Comparison of ENCODE assay signal across 9 cellular contexts in genomic region chr1:156337052-156337887, GRCh38. TPM values are rescaled to one million over a fixed set of nuclear protein-coding genes. Genes with fewer than 3 reads are reported as not detected.
DNase-seq lines count a peak whose midpoint lies in the region; ATAC-seq and TF ChIP-seq lines count a peak whose summit lies in the region.
"Had no signal": no experiment of that assay in that cellular context is flagged by ENCODE, and none has a peak within 500 bp of the region (broad histone marks: within the 10 kb centered on the region; RNA-seq: fewer than 3 reads in every experiment).

No MANE protein-coding gene starts in this region.

- H3K27me3 ChIP-seq in AG04450 (ENCODE audit: control insufficient read depth, insufficient read depth, low read length) (no peaks in the 10 kb centered on the region), HUES64 (ENCODE audit: insufficient read depth, low read length) (no peaks in the 10 kb centered on the region), upper lobe of right lung (no peaks in the 10 kb centered on the region)

- H3K27ac ChIP-seq in AG04450 (ENCODE audit: low read depth, low read length) (no peak overlapping the region), HUES64 (ENCODE audit: low read depth, low read length) (peak overlapping the region; percentile 50; the same call in 1 of the 2 replicates), upper lobe of right lung (peak overlapping the region; percentile 70)

- H3K27ac Mint-ChIP-seq in brain, result peak overlapping the region; percentile 96 to 99 (median 98)

- H3K4me3 Mint-ChIP-seq in brain, result peak overlapping the region; percentile 98 to 100 (median 99)

- H3K4me1 ChIP-seq in HUES64 (ENCODE audit: insufficient read depth, low read length) (no peaks in the 10 kb centered on the region), upper lobe of right lung (peaks cover 12% of the 10 kb centered on the region)

- CTCF ChIA-PET in AG04450 (lab: Charles Lee), result interaction anchor here (0.6 to 2.2 kb wide), 7 partner anchors 16 to 112 kb away, joined by 3 to 11 read pairs (median 3); no protein-coding TSS in a partner anchor

- POLR2A ChIA-PET in AG04450 (lab: Yijun Ruan, JAX), result interaction anchor here (1.2 kb wide), 1 partner anchor 14 kb away, joined by 6 read pairs; no protein-coding TSS in a partner anchor

- DNase-seq in AG04450 (ENCODE audit: low read depth, low spot score) (no peak), lung microvascular endothelial cell (ENCODE audit: low read depth in 2 of 2) (peak; percentile 14), upper lobe of right lung (no peak), NCI-H226 (no peak), sciatic nerve (ENCODE audit: low spot score) (no peak)

- H3K36me3 ChIP-seq in HUES64 (ENCODE audit: insufficient read depth, low read length) (peaks cover 40% of the 10 kb centered on the region), upper lobe of right lung (peaks cover 35% of the 10 kb centered on the region)

- WGBS in HUES64, result 11% methylated on average over 34 of the region's 34 CpGs

- no peak for ATAC-seq in upper lobe of right lung
- no peak for ATAC-seq in HG02588 (IDR thresholded peaks at IDR 0.05; ENCODE audit: unreplicated experiment)
- no peak for ATAC-seq in sciatic nerve

- peaks cover 39% of the 10 kb centered on the region for H3K4me1 Mint-ChIP-seq in brain

- H3K9me3 ChIP-seq in AG04450 (ENCODE audit: control insufficient read depth, insufficient read depth, low read length) (peaks cover 3% of the 10 kb centered on the region; the same call in 1 of the 2 replicates), HUES64 (ENCODE audit: insufficient read depth, low read depth, low read length) (no peaks in the 10 kb centered on the region), upper lobe of right lung (no peaks in the 10 kb centered on the region)

- H3K9me3 Mint-ChIP-seq in brain, result peaks cover 0 to 17% (median 5%) of the 10 kb centered on the region in 5 experiments

- intact Hi-C loops in upper lobe of right lung (cut with DNase I) (no loop called here), sciatic nerve (cut with DNase I) (no loop called here)

- TF ChIP-seq CTCF in AG04450 (IDR thresholded peaks at IDR 0.05; ENCODE audit: low read depth, low read length) (no peak), brain (conservative IDR thresholded peaks at IDR 0.05) (no peak), upper lobe of right lung (IDR thresholded peaks at IDR 0.05) (no peak)

- H3K36me3 Mint-ChIP-seq in brain, result peaks cover 49% of the 10 kb centered on the region

- peak overlapping the region; percentile 78 for H3K9ac ChIP-seq in HUES64 (ENCODE audit: low read depth, low read length)

- peak overlapping the region; percentile 98 for H3K4me3 ChIP-seq in AG04450 (ENCODE audit: low read depth, low read length)
- H3K4me3 ChIP-seq in HUES64 (ENCODE audit: low read length), result peak overlapping the region; percentile 81
- H3K4me3 ChIP-seq in upper lobe of right lung, result peak overlapping the region; percentile 96

- no peaks in the 10 kb centered on the region for H3K27me3 Mint-ChIP-seq in brain

RNA-seq across cellular contexts. Expression of gene CCT3, which starts 0.8 kb away (rescaled TPM):
- polyA plus RNA-seq in AG04450 (2011; rRNA removed) (314 and 359 TPM in 2 replicates), brain (ENCODE audit: insufficient read depth, low read depth, low replicate concordance) (378 TPM)
- polyA minus RNA-seq in AG04450 (2011; rRNA and poly(A)+ RNA removed), result 292 and 314 TPM in 2 replicates
- 366 TPM for polyA plus RNA-seq in HUES64 (2013, experiment 1 of 2)
- polyA plus RNA-seq in HUES64 (2013, experiment 2 of 2), result 331 TPM
- total RNA-seq in lung microvascular endothelial cell (374 and 548 TPM in 2 replicates), upper lobe of right lung (120 TPM), sciatic nerve (98.6 TPM)

RNA-seq across cellular contexts. Expression of gene TSACC, which starts 1.1 kb away (rescaled TPM):
- polyA plus RNA-seq in AG04450 (2011; rRNA removed), result 0.27 and 0.48 TPM in 2 replicates
- not detected in 2 replicates for polyA minus RNA-seq in AG04450 (2011; rRNA and poly(A)+ RNA removed)
- 2.0 TPM for polyA plus RNA-seq in HUES64 (2013, experiment 1 of 2)
- polyA plus RNA-seq in HUES64 (2013, experiment 2 of 2), result 2.3 TPM
- polyA plus RNA-seq in brain (ENCODE audit: insufficient read depth, low read depth, low replicate concordance), result not detected
- 0.22 TPM in 1 of 2 replicates, not detected in the other for total RNA-seq in lung microvascular endothelial cell
- not detected for total RNA-seq in upper lobe of right lung
- total RNA-seq in sciatic nerve, result not detected
- total RNA-seq: pulmonary artery endothelial cell had no signal

RNA-seq across cellular contexts. Expression of gene RHBG, which starts 31.7 kb away (rescaled TPM):
- polyA plus RNA-seq in AG04450 (2011; rRNA removed), result not detected in 2 replicates
- not detected in 2 replicates for polyA minus RNA-seq in AG04450 (2011; rRNA and poly(A)+ RNA removed)
- polyA plus RNA-seq in HUES64 (2013, experiment 1 of 2), result 0.35 TPM
- polyA plus RNA-seq in HUES64 (2013, experiment 2 of 2), result 0.70 TPM
- polyA plus RNA-seq in brain (ENCODE audit: insufficient read depth, low read depth, low replicate concordance), result not detected
- total RNA-seq in lung microvascular endothelial cell, result not detected in 2 replicates
- not detected for total RNA-seq in upper lobe of right lung
- total RNA-seq in sciatic nerve, result not detected
- total RNA-seq: pulmonary artery endothelial cell had no signal

RNA-seq across cellular contexts. Expression of gene VHLL, which starts 38.2 kb away (rescaled TPM):
- polyA plus RNA-seq in AG04450 (2011; rRNA removed) (not detected in 2 replicates), brain (ENCODE audit: insufficient read depth, low read depth, low replicate concordance) (not detected)
- not detected in 2 replicates for polyA minus RNA-seq in AG04450 (2011; rRNA and poly(A)+ RNA removed)
- not detected for polyA plus RNA-seq in HUES64 (2013, experiment 1 of 2)
- not detected for polyA plus RNA-seq in HUES64 (2013, experiment 2 of 2)
- total RNA-seq in lung microvascular endothelial cell (0.20 TPM in 1 of 2 replicates, not detected in the other), upper lobe of right lung (not detected), sciatic nerve (not detected)

RNA-seq across cellular contexts. Expression of gene GLMP, which starts 41.8 kb away (rescaled TPM):
- polyA plus RNA-seq in AG04450 (2011; rRNA removed) (25.5 and 36.4 TPM in 2 replicates), brain (ENCODE audit: insufficient read depth, low read depth, low replicate concordance) (31.9 TPM)
- polyA minus RNA-seq in AG04450 (2011; rRNA and poly(A)+ RNA removed), result 19.2 and 25.4 TPM in 2 replicates
- 40.0 TPM for polyA plus RNA-seq in HUES64 (2013, experiment 1 of 2)
- polyA plus RNA-seq in HUES64 (2013, experiment 2 of 2), result 43.4 TPM
- total RNA-seq in lung microvascular endothelial cell (38.3 and 56.4 TPM in 2 replicates), upper lobe of right lung (61.1 TPM), sciatic nerve (39.0 TPM)

Comparison
In these comparisons a context has a peak if more than half of its experiments do, and no peak if none do; other contexts are left out.
1. DNase-seq: peak in lung microvascular endothelial cell (2 of 2); none in AG04450 (single experiment), upper lobe of right lung (single experiment), NCI-H226 (single experiment) and sciatic nerve (single experiment).
2. Peak in every context shown above with its lines, with median percentiles within 50 percentile points of each other: H3K4me3 ChIP-seq.